In the genomic region with DNA sequence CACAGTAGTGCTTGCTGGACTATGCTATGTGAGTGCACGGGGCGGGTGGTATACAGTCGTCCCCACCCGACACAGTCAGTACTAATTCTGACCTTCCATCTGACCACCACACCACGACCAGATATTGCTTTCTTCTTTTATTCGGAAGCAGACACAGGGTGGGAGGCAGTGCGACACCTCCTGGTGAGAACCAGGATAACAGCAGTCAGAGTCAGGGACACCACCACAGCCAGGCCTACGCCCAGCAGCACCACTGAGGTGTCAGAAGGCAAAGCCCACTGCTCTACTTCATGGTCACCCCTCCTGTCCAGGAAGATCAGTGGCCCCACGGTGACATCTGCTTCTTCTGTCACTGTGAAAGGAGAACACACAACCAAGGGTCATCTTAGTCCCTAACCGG, we compare ENCODE assay signal across 7 cellular contexts. TPM values are rescaled to one million over a fixed set of nuclear protein-coding genes. Genes with fewer than 3 reads are reported as not detected.
DNase-seq lines count a peak whose midpoint lies in the region; ATAC-seq and TF ChIP-seq lines count a peak whose summit lies in the region.
"Not testable (repeated sequence)": the region's sequence is repeated elsewhere in the genome, so short reads cannot be mapped to it uniquely, and the experiment has no call there.

No MANE protein-coding gene starts in this region.

- H3K27me3 ChIP-seq in Panc1 (ENCODE audit: control insufficient read depth, insufficient read depth, low read length): not testable (repeated sequence)

- TF ChIP-seq CTCF in Panc1 (IDR thresholded peaks at IDR 0.05): not testable (repeated sequence)

- CTCF ChIA-PET in Panc1 (lab: Charles Lee): not testable (repeated sequence)

- not testable (repeated sequence) for H3K4me1 ChIP-seq in Panc1 (ENCODE audit: control insufficient read depth, insufficient read depth, low read length)

- H3K27ac Mint-ChIP-seq in activated naive CD8-positive, alpha-beta T cell treated with anti-CD3 and anti-CD28 coated beads, Interleukin-2, amount 10 ng/mL, durations not matched to agents 7 days and 5 days; natural killer cell treated with Interleukin-12 subunit alpha and Interleukin-12 subunit beta and Interleukin-15 and Interleukin-18, amount 100 ng/mL, for 72 hours: not testable (repeated sequence)

- TSS peak; percentile 41 for BruUV-seq in Panc1 (replicated peaks; lab: Mats Ljungman, UMichigan)

- peak; percentile 48 for ATAC-seq in GM18517 (IDR thresholded peaks at IDR 0.05; ENCODE audit: unreplicated experiment)
- ATAC-seq in GM21529 (IDR thresholded peaks at IDR 0.05; ENCODE audit: unreplicated experiment): peak; percentile 35
- ATAC-seq in HG02943 (IDR thresholded peaks at IDR 0.05; ENCODE audit: low read depth, unreplicated experiment): peak; percentile 57
- peak; percentile 29; the same call in 1 of the 2 replicates for ATAC-seq in Panc1
- ATAC-seq in activated naive CD8-positive, alpha-beta T cell treated with anti-CD3 and anti-CD28 coated beads, Interleukin-2, amount 10 ng/mL, durations not matched to agents 7 days and 5 days (ENCODE audit: low read depth): peak; percentile 20
- ATAC-seq in left ventricle myocardium superior: peak; percentile 32
- peak; percentile 71 to 75 for ATAC-seq in natural killer cell treated with Interleukin-12 subunit alpha and Interleukin-12 subunit beta and Interleukin-15 and Interleukin-18, amount 100 ng/mL, for 72 hours

- H3K36me3 ChIP-seq in Panc1 (ENCODE audit: control insufficient read depth, insufficient read depth, low read length): not testable (repeated sequence)

- not testable (repeated sequence) for H3K27ac ChIP-seq in Panc1 (ENCODE audit: low read length)

- not testable (repeated sequence) for H3K36me3 Mint-ChIP-seq in activated naive CD8-positive, alpha-beta T cell treated with anti-CD3 and anti-CD28 coated beads, Interleukin-2, amount 10 ng/mL, durations not matched to agents 7 days and 5 days; natural killer cell treated with Interleukin-12 subunit alpha and Interleukin-12 subunit beta and Interleukin-15 and Interleukin-18, amount 100 ng/mL, for 72 hours

- H3K4me3 Mint-ChIP-seq in activated naive CD8-positive, alpha-beta T cell treated with anti-CD3 and anti-CD28 coated beads, Interleukin-2, amount 10 ng/mL, durations not matched to agents 7 days and 5 days; natural killer cell treated with Interleukin-12 subunit alpha and Interleukin-12 subunit beta and Interleukin-15 and Interleukin-18, amount 100 ng/mL, for 72 hours: not testable (repeated sequence)

- H3K4me1 Mint-ChIP-seq in activated naive CD8-positive, alpha-beta T cell treated with anti-CD3 and anti-CD28 coated beads, Interleukin-2, amount 10 ng/mL, durations not matched to agents 7 days and 5 days: peaks cover 15% of the 10 kb centered on the region
- H3K4me1 Mint-ChIP-seq in natural killer cell treated with Interleukin-12 subunit alpha and Interleukin-12 subunit beta and Interleukin-15 and Interleukin-18, amount 100 ng/mL, for 72 hours (ENCODE audit: low read depth in 2 of 2): not testable (repeated sequence)

- intact Hi-C loops in Panc1 (cut with micrococcal nuclease; ENCODE audit: unreplicated experiment); left ventricle myocardium superior (cut with micrococcal nuclease): not testable (repeated sequence)

- H3K9me3 Mint-ChIP-seq in activated naive CD8-positive, alpha-beta T cell treated with anti-CD3 and anti-CD28 coated beads, Interleukin-2, amount 10 ng/mL, durations not matched to agents 7 days and 5 days; natural killer cell treated with Interleukin-12 subunit alpha and Interleukin-12 subunit beta and Interleukin-15 and Interleukin-18, amount 100 ng/mL, for 72 hours: not testable (repeated sequence)

- H3K4me3 ChIP-seq in Panc1 (ENCODE audit: low read depth in 2 of 2, low read length in 2 of 2): not testable (repeated sequence)

- H3K9me3 ChIP-seq in Panc1 (ENCODE audit: control insufficient read depth, insufficient read depth, low read depth, low read length): not testable (repeated sequence)

- POLR2A ChIA-PET in Panc1 (lab: Charles Lee); activated naive CD8-positive, alpha-beta T cell treated with anti-CD3 and anti-CD28 coated beads, Interleukin-2, amount 10 ng/mL, durations not matched to agents 7 days and 5 days (lab: Charles Lee): not testable (repeated sequence)

- in situ Hi-C loops in Panc1 (cut with HindIII; ENCODE audit: low pct_unique_long_range_greater_than_20kb, low sequenced_read_pairs): not testable (repeated sequence)

- not testable (repeated sequence) for DNase-seq in Panc1 (ENCODE audit: low read depth, low spot score); activated naive CD8-positive, alpha-beta T cell treated with anti-CD3 and anti-CD28 coated beads, Interleukin-2, amount 10 ng/mL, durations not matched to agents 7 days and 5 days; left ventricle myocardium superior; natural killer cell treated with Interleukin-12 subunit alpha and Interleukin-12 subunit beta and Interleukin-15 and Interleukin-18, amount 100 ng/mL, for 72 hours (ENCODE audit: low spot score)

- not testable (repeated sequence) for H3K27me3 Mint-ChIP-seq in activated naive CD8-positive, alpha-beta T cell treated with anti-CD3 and anti-CD28 coated beads, Interleukin-2, amount 10 ng/mL, durations not matched to agents 7 days and 5 days; natural killer cell treated with Interleukin-12 subunit alpha and Interleukin-12 subunit beta and Interleukin-15 and Interleukin-18, amount 100 ng/mL, for 72 hours

RNA-seq across cellular contexts. Expression of gene POMZP3, which starts 17.2 kb away (rescaled TPM):
- total RNA-seq in Panc1 (2021; ENCODE audit: unreplicated experiment) (21.8 TPM), left ventricle myocardium superior (7.9 TPM)
- polyA plus RNA-seq in Panc1 (2012; ENCODE audit: insufficient read length): 26.1 TPM
- total RNA-seq in activated naive CD8-positive, alpha-beta T cell treated with anti-CD3 and anti-CD28 coated beads, Interleukin-2, amount 10 ng/mL, durations not matched to agents 7 days and 5 days: 10 to 100 TPM; 12.7 to 13.9 TPM
- total RNA-seq in natural killer cell treated with Interleukin-12 subunit alpha and Interleukin-12 subunit beta and Interleukin-15 and Interleukin-18, amount 100 ng/mL, for 72 hours: 10 to 100 TPM; 12.9 to 14.9 TPM

Comparison
In these comparisons a context has a peak if more than half of its experiments do, and no peak if none do; other contexts are left out.
1. ATAC-seq: peak in every context shown above with its lines; median percentile 73 in natural killer cell treated with Interleukin-12 subunit alpha and Interleukin-12 subunit beta and Interleukin-15 and Interleukin-18, amount 100 ng/mL, for 72 hours; 57 in HG02943; 48 in GM18517; 35 in GM21529; 32 in left ventricle myocardium superior; 29 in Panc1; 20 in activated naive CD8-positive, alpha-beta T cell treated with anti-CD3 and anti-CD28 coated beads, Interleukin-2, amount 10 ng/mL, durations not matched to agents 7 days and 5 days.